Comparison of ENCODE assay signal across 20 cellular contexts in genomic region chr4:139972305-139972704, GRCh38.
DNase-seq lines count a peak whose midpoint lies in the region; FAIRE-seq and TF ChIP-seq lines count a peak whose summit lies in the region.
"Had no signal": no experiment of that assay in that cellular context is flagged by ENCODE, and none has a peak within 500 bp of the region (broad histone marks: within the 10 kb centered on the region; RNA-seq: fewer than 3 reads in every experiment).

No MANE protein-coding gene starts in this region.

- H3K4me3 ChIP-seq in KMS-11 (IDR thresholded peaks at IDR 0.05; ENCODE audit: insufficient read depth, low read depth, low read length) (no peak overlapping the region), bronchial epithelial cell (ENCODE audit: low read depth, low read length) (no peak overlapping the region), A673 (ENCODE audit: low read depth, low read length, poor library complexity, severe bottlenecking) (no peak overlapping the region)

- no peak for TF ChIP-seq CTCF in KMS-11 (conservative IDR thresholded peaks at IDR 0.05; ENCODE audit: low read depth, low read length)
- TF ChIP-seq CTCF in bronchial epithelial cell (IDR thresholded peaks at IDR 0.05; ENCODE audit: insufficient read depth, low read length, severe bottlenecking), result no peak
- no peak for TF ChIP-seq CTCF in A673 (conservative IDR thresholded peaks at IDR 0.05; ENCODE audit: low read depth, low read length)
- no peak for TF ChIP-seq CTCF in RWPE1 (conservative IDR thresholded peaks at IDR 0.05; ENCODE audit: low read depth)

- H3K27me3 ChIP-seq in KMS-11 (ENCODE audit: insufficient read depth, low read depth) (no peaks in the 10 kb centered on the region), bronchial epithelial cell (ENCODE audit: control insufficient read depth, insufficient read depth, low read length) (no peaks in the 10 kb centered on the region), A673 (replicated peaks; ENCODE audit: insufficient read depth, low read depth, low read length, poor library complexity) (no peaks in the 10 kb centered on the region)

- in situ Hi-C loops in Caki2 (cut with HindIII; ENCODE audit: low pct_unique_long_range_greater_than_20kb, low sequenced_read_pairs), result no loop called here

- H3K4me1 ChIP-seq in KMS-11 (ENCODE audit: low read depth, poor library complexity, severe bottlenecking) (peaks cover 100% of the 10 kb centered on the region), A673 (ENCODE audit: insufficient read depth, low read length, poor library complexity, severe bottlenecking) (no peaks in the 10 kb centered on the region)

- no peaks in the 10 kb centered on the region for H3K79me2 ChIP-seq in KMS-11 (ENCODE audit: insufficient read depth, low read depth)

- peak; percentile 23 for DNase-seq in A172 (ENCODE audit: low spot score)
- DNase-seq in Caki2 (ENCODE audit: low read depth), result peak; percentile 5
- DNase-seq in bronchial epithelial cell (ENCODE audit: low read depth), result peak; percentile 40
- no peak for DNase-seq in stimulated activated CD4-positive, alpha-beta T cell treated with anti-CD3 and anti-CD28 coated beads, Interleukin-4, amount 100 ng/mL, for 1 hour
- no peak for DNase-seq in A673 (ENCODE audit: low spot score)
- no peak for DNase-seq in RWPE1 (ENCODE audit: low spot score)
- DNase-seq in HK-2 (ENCODE audit: unreplicated experiment), result no peak
- DNase-seq: AML-193, GF-D8, H7, Kasumi-1, NCI-H1105 treated with DMSO at 0.1 percent for 48 hours, NCI-H1694 treated with DMSO at 0.1 percent for 48 hours, NCI-H774, RPMI8226, SIG-M5, T-cell had no signal

- POLR2A ChIA-PET in A673 (lab: Charles Lee; ENCODE audit: low non-redundant PET) (no interaction called here), RWPE1 (lab: Yijun Ruan, JAX; ENCODE audit: low non-redundant PET) (no interaction called here)

- FAIRE-seq in bronchial epithelial cell (lab: Jason Lieb, UNC), result no peak
- FAIRE-seq: HTR-8/SVneo had no signal

- BruUV-seq in A673 (replicated peaks; lab: Mats Ljungman, UMichigan), result no TSS peak

- CTCF ChIA-PET in A673 (lab: Charles Lee), result no interaction called here
- CTCF ChIA-PET in RWPE1 (lab: Yijun Ruan, JAX), result interaction anchor here (0.8 kb wide), 1 partner anchor 354 kb away, joined by 3 read pairs; no protein-coding TSS in a partner anchor

- H3K9ac ChIP-seq in KMS-11, result no peak overlapping the region

- H3K36me3 ChIP-seq in KMS-11 (ENCODE audit: insufficient read depth) (no peaks in the 10 kb centered on the region), bronchial epithelial cell (ENCODE audit: control insufficient read depth, insufficient read depth, low read length) (no peaks in the 10 kb centered on the region), A673 (ENCODE audit: insufficient read depth, low read length, poor library complexity, severe bottlenecking) (no peaks in the 10 kb centered on the region)

- intact Hi-C loops in A673 (cut with micrococcal nuclease; ENCODE audit: unreplicated experiment), result no loop called here

- H2AFZ ChIP-seq in KMS-11 (ENCODE audit: low read depth), result no peak overlapping the region

- no peaks in the 10 kb centered on the region for H3K9me3 ChIP-seq in A673 (ENCODE audit: low read depth, low read length, poor library complexity, severe bottlenecking)

- H3K27ac ChIP-seq in KMS-11 (peak overlapping the region; percentile 81), A673 (ENCODE audit: low read depth, low read length, poor library complexity, severe bottlenecking) (no peak overlapping the region), RWPE1 (no peak overlapping the region)
- H3K27ac ChIP-seq: HL-60 had no signal

- H3K4me2 ChIP-seq in KMS-11, result peak overlapping the region; percentile 72

- H4K20me1 ChIP-seq in KMS-11 (ENCODE audit: insufficient read depth), result no peaks in the 10 kb centered on the region

Comparison
In these comparisons a context has a peak if more than half of its experiments do, and no peak if none do; other contexts are left out.
1. DNase-seq: peak in A172 (single experiment), Caki2 (single experiment) and bronchial epithelial cell (single experiment); none in stimulated activated CD4-positive, alpha-beta T cell treated with anti-CD3 and anti-CD28 coated beads, Interleukin-4, amount 100 ng/mL, for 1 hour (single experiment), A673 (single experiment), RWPE1 (single experiment) and HK-2 (single experiment).